Comparison of ENCODE assay signal across 17 cellular contexts in genomic region chr7:91789558-91789957, GRCh38.
A peak's percentile ranks its signal among the peaks of the same experiment; 100 is the strongest.
DNase-seq lines count a peak whose midpoint lies in the region; ATAC-seq and TF ChIP-seq lines count a peak whose summit lies in the region.
"Had no signal": no experiment of that assay in that cellular context is flagged by ENCODE, and none has a peak within 500 bp of the region (broad histone marks: within the 10 kb centered on the region; RNA-seq: fewer than 3 reads in every experiment).

No MANE protein-coding gene starts in this region.

- H2AFZ ChIP-seq in PC-3 (ENCODE audit: low read length) = no peak overlapping the region
- no peak overlapping the region for H2AFZ ChIP-seq in osteoblast (ENCODE audit: low read length)

- POLR2A ChIA-PET in PC-3 (lab: Charles Lee; ENCODE audit: unreplicated experiment) = no interaction called here

- H3K36me3 ChIP-seq in PC-3 (ENCODE audit: low read depth, low read length) = no peaks in the 10 kb centered on the region
- H3K36me3 ChIP-seq in osteoblast (ENCODE audit: insufficient read depth, low read length) = no peaks in the 10 kb centered on the region

- H3F3A ChIP-seq in PC-3 (ENCODE audit: low read length, unreplicated experiment) = no peaks in the 10 kb centered on the region

- no TSS peak for BruUV-seq in PC-3 (replicated peaks; lab: Mats Ljungman, UMichigan)

- H4K20me1 ChIP-seq in PC-3 (ENCODE audit: low read length) (no peaks in the 10 kb centered on the region), osteoblast (ENCODE audit: insufficient read depth, low read length) (no peaks in the 10 kb centered on the region)

- H3K4me2 ChIP-seq in PC-3 (ENCODE audit: low read length) (no peak overlapping the region), osteoblast (ENCODE audit: insufficient read depth, low read length) (no peak overlapping the region)
- H3K4me2 ChIP-seq: A549 had no signal

- no peak overlapping the region for H3K4me3 ChIP-seq in AG10803 (ENCODE audit: low read length)
- no peak overlapping the region for H3K4me3 ChIP-seq in PC-3 (ENCODE audit: low read length)
- no peak overlapping the region for H3K4me3 ChIP-seq in osteoblast (ENCODE audit: insufficient read depth, low read length)
- H3K4me3 ChIP-seq in coronary artery = no peak overlapping the region
- H3K4me3 ChIP-seq: A549, GM12878 had no signal

- H3K27me3 ChIP-seq in PC-3 (ENCODE audit: low read length) (no peaks in the 10 kb centered on the region), osteoblast (ENCODE audit: insufficient read depth, low read length) (no peaks in the 10 kb centered on the region)

- H3K79me2 ChIP-seq in PC-3 (ENCODE audit: low read length) (no peaks in the 10 kb centered on the region), osteoblast (ENCODE audit: insufficient read depth, low read length) (no peaks in the 10 kb centered on the region)

- CTCF ChIA-PET in PC-3 (lab: Charles Lee) = no interaction called here

- ATAC-seq in PC-3 = no peak
- ATAC-seq: A549, GM12878 had no signal

- H3K9me3 ChIP-seq in PC-3 (ENCODE audit: low read length) (no peaks in the 10 kb centered on the region), osteoblast (ENCODE audit: low read depth, low read length) (no peaks in the 10 kb centered on the region)
- H3K9me3 ChIP-seq: A549 had no signal

- no peak overlapping the region for H3K9ac ChIP-seq in PC-3 (ENCODE audit: low read length)

- DNase-seq in NOMO-1 treated with DMSO at 0.1 percent for 48 hours (lab: John Stamatoyannopoulos, UW; ENCODE audit: unreplicated experiment) (peak; percentile 30), NOMO-1 (lab: John Stamatoyannopoulos, UW; ENCODE audit: unreplicated experiment in 2 of 2) (no peak), AG10803 (ENCODE audit: low read depth) (peak; percentile 60), GM04503 (ENCODE audit: low read depth) (peak; percentile 3), PC-3 (peak; percentile 9), osteoblast (ENCODE audit: insufficient read length, low spot score, missing footprints) (no peak), coronary artery (ENCODE audit: low spot score) (no peak), NCI-H226 (no peak)
- DNase-seq: AML-193; CD4-positive, alpha-beta T cell; DMS53; H9; KG1 had no signal

- intact Hi-C loops in PC-3 (cut with micrococcal nuclease) = no loop called here

- TF ChIP-seq CTCF in AG10803 (conservative IDR thresholded peaks at IDR 0.05; ENCODE audit: low read length) = no peak
- no peak for TF ChIP-seq CTCF in PC-3 (conservative IDR thresholded peaks at IDR 0.05; ENCODE audit: low read depth, low read length)
- no peak for TF ChIP-seq CTCF in osteoblast (IDR thresholded peaks at IDR 0.05; ENCODE audit: extremely low read depth, low read depth, low read length)
- no peak for TF ChIP-seq CTCF in coronary artery (IDR thresholded peaks at IDR 0.05)

- no peaks in the 10 kb centered on the region for H3K4me1 ChIP-seq in PC-3 (ENCODE audit: insufficient read depth, low read length)
- H3K4me1 ChIP-seq in osteoblast (ENCODE audit: insufficient read depth, low read length) = no peaks in the 10 kb centered on the region
- H3K4me1 ChIP-seq: A549 had no signal

- H3K27ac ChIP-seq in PC-3 (ENCODE audit: low read length) (no peak overlapping the region), osteoblast (ENCODE audit: low read depth, low read length) (no peak overlapping the region), coronary artery (no peak overlapping the region)
- H3K27ac ChIP-seq: 22Rv1, A549, C4-2B had no signal

- no peaks in the 10 kb centered on the region for H3K9me2 ChIP-seq in PC-3 (replicated peaks; ENCODE audit: low read length)

Comparison
In these comparisons a context has a peak if more than half of its experiments do, and no peak if none do; other contexts are left out.
1. DNase-seq: peak in NOMO-1 treated with DMSO at 0.1 percent for 48 hours (single experiment), AG10803 (single experiment), GM04503 (single experiment) and PC-3 (single experiment); none in NOMO-1 (0 of 2), osteoblast (single experiment), coronary artery (single experiment) and NCI-H226 (single experiment).